25 cellular contexts compared by ENCODE assay signal in genomic region chr17:63609820-63610573, GRCh38. TPM values are rescaled to one million over a fixed set of nuclear protein-coding genes. Genes with fewer than 3 reads are reported as not detected.
DNase-seq lines count a peak whose midpoint lies in the region; ATAC-seq and TF ChIP-seq lines count a peak whose summit lies in the region.
"Had no signal": no experiment of that assay in that cellular context is flagged by ENCODE, and none has a peak within 500 bp of the region (broad histone marks: within the 10 kb centered on the region; RNA-seq: fewer than 3 reads in every experiment).

No MANE protein-coding gene starts in this region.

- H3K4me1 ChIP-seq in CD4-positive, CD25-positive, alpha-beta regulatory T cell (ENCODE audit: control insufficient read depth, insufficient read depth, low read length, poor library complexity, severe bottlenecking) = no peaks in the 10 kb centered on the region
- no peaks in the 10 kb centered on the region for H3K4me1 ChIP-seq in gastrocnemius medialis
- H3K4me1 ChIP-seq: upper lobe of left lung had no signal

- H3K36me3 Mint-ChIP-seq in CD4-positive, CD25-positive, alpha-beta regulatory T cell = peaks cover 40% of the 10 kb centered on the region
- H3K36me3 Mint-ChIP-seq in central memory CD8-positive, alpha-beta T cell (ENCODE audit: insufficient read depth) = peaks cover 28% of the 10 kb centered on the region

- no peak for TF ChIP-seq CTCF in gastrocnemius medialis (IDR thresholded peaks at IDR 0.05 in 4 of 5, conservative IDR thresholded peaks at IDR 0.05 in 1 of 5)

- in situ Hi-C loops in gastrocnemius medialis (cut with MboI; ENCODE audit: low sequenced_read_pairs in 4 of 4) = loop anchor here (5.0 to 10.0 kb wide), 2 partner anchors 65 to 188 kb away; no protein-coding TSS in a partner anchor

- H3K9me3 ChIP-seq in CD4-positive, CD25-positive, alpha-beta regulatory T cell (ENCODE audit: control insufficient read depth in 2 of 2, low read length in 2 of 2) = no peaks in the 10 kb centered on the region
- no peaks in the 10 kb centered on the region for H3K9me3 ChIP-seq in gastrocnemius medialis
- H3K9me3 ChIP-seq: spleen, upper lobe of left lung had no signal

- intact Hi-C loops in gastrocnemius medialis (cut with DNase I; ENCODE audit: low total_unique reads) = no loop called here

- no peak for TF ChIP-seq POLR2A in gastrocnemius medialis (IDR thresholded peaks at IDR 0.05)

- peaks cover 5 to 28% (median 13%) of the 10 kb centered on the region in 4 donors for H3K4me1 Mint-ChIP-seq in CD4-positive, CD25-positive, alpha-beta regulatory T cell
- H3K4me1 Mint-ChIP-seq in central memory CD8-positive, alpha-beta T cell = peaks cover 18% of the 10 kb centered on the region

- H3K27me3 Mint-ChIP-seq in CD4-positive, CD25-positive, alpha-beta regulatory T cell = peaks cover 4% of the 10 kb centered on the region
- no peaks in the 10 kb centered on the region for H3K27me3 Mint-ChIP-seq in central memory CD8-positive, alpha-beta T cell

- H3K4me3 Mint-ChIP-seq in CD4-positive, CD25-positive, alpha-beta regulatory T cell = peak overlapping the region in 1 of 4 donors; percentile 28
- no peak overlapping the region for H3K4me3 Mint-ChIP-seq in central memory CD8-positive, alpha-beta T cell

- DNase-seq in activated CD4-positive, alpha-beta T cell treated with anti-CD3 and anti-CD28 coated beads for 4 hours = peak; percentile 12 to 25
- no peak for DNase-seq in activated CD4-positive, alpha-beta T cell treated with anti-CD3 and anti-CD28 coated beads for 48 hours
- peak in 1 of 3 donors; percentile 27 for DNase-seq in CD4-positive, CD25-positive, alpha-beta regulatory T cell
- peak; percentile 11 for DNase-seq in activated CD4-positive, alpha-beta T cell treated with anti-CD3 and anti-CD28 coated beads, Interleukin-2, amount 50 U/mL, for 1 hour
- DNase-seq in central memory CD8-positive, alpha-beta T cell (ENCODE audit: low spot score in 2 of 2) = no peak
- DNase-seq in gastrocnemius medialis (no peak), NCI-H510A (lab: John Stamatoyannopoulos, UW) (no peak)
- DNase-seq: 8988T; AML-193; amniotic stem cell; glutamatergic neuron; GOT3; Karpas-422; mesenchymal stem cell; NCI-H1930; NCI-H2227 treated with DMSO at 0.1 percent for 48 hours; NCI-H82; OCI-M1; retina; spleen; stimulated activated CD4-positive, alpha-beta T cell treated with anti-CD3 and anti-CD28 coated beads, Interleukin-4, amount 100 ng/mL, for 4 hours had no signal

- H3K27me3 ChIP-seq in CD4-positive, CD25-positive, alpha-beta regulatory T cell (ENCODE audit: control insufficient read depth, insufficient read depth, low read length) = no peaks in the 10 kb centered on the region
- H3K27me3 ChIP-seq in gastrocnemius medialis = no peaks in the 10 kb centered on the region
- H3K27me3 ChIP-seq: spleen, upper lobe of left lung had no signal

- no peak overlapping the region for H3K4me3 ChIP-seq in CD4-positive, CD25-positive, alpha-beta regulatory T cell (ENCODE audit: low read depth, low read length)
- no peak overlapping the region for H3K4me3 ChIP-seq in gastrocnemius medialis
- H3K4me3 ChIP-seq: spleen, upper lobe of left lung had no signal

- no peaks in the 10 kb centered on the region for H3K9me3 Mint-ChIP-seq in CD4-positive, CD25-positive, alpha-beta regulatory T cell
- no peaks in the 10 kb centered on the region for H3K9me3 Mint-ChIP-seq in central memory CD8-positive, alpha-beta T cell

- no peak for ATAC-seq in CD4-positive, CD25-positive, alpha-beta regulatory T cell (ENCODE audit: low read depth in 2 of 2)
- no peak for ATAC-seq in central memory CD8-positive, alpha-beta T cell (replicated peaks; ENCODE audit: extremely low read depth, poor library complexity, severe bottlenecking)
- no peak for ATAC-seq in gastrocnemius medialis
- ATAC-seq in HG03045 (IDR thresholded peaks at IDR 0.05; ENCODE audit: unreplicated experiment) = no peak
- ATAC-seq: activated CD4-positive, CD25-positive, alpha-beta regulatory T cell treated with anti-CD3 and anti-CD28 coated beads, Interleukin-2, amount 50 U/mL, for 24 hours; Right ventricle myocardium inferior had no signal

- H3K36me3 ChIP-seq in CD4-positive, CD25-positive, alpha-beta regulatory T cell (ENCODE audit: control insufficient read depth, insufficient read depth, low read length) = peaks cover 47% of the 10 kb centered on the region
- peaks cover 0 to 58% of the 10 kb centered on the region in 2 donors for H3K36me3 ChIP-seq in gastrocnemius medialis

- peak overlapping the region; percentile 31 to 92 (median 83) for H3K27ac Mint-ChIP-seq in CD4-positive, CD25-positive, alpha-beta regulatory T cell
- H3K27ac Mint-ChIP-seq in central memory CD8-positive, alpha-beta T cell (ENCODE audit: low read depth) = peak overlapping the region; percentile 81

- H3K27ac ChIP-seq in CD4-positive, CD25-positive, alpha-beta regulatory T cell (ENCODE audit: insufficient read depth, low read length, poor library complexity, severe bottlenecking) = no peak overlapping the region
- no peak overlapping the region for H3K27ac ChIP-seq in gastrocnemius medialis

RNA-seq across cellular contexts. Expression of gene TACO1, which starts 9.3 kb away (rescaled TPM):
- total RNA-seq in CD4-positive, CD25-positive, alpha-beta regulatory T cell = 9.3 TPM
- 10 to 100 TPM; 19.3 to 27.3 (median 23.0) TPM for polyA plus RNA-seq in CD4-positive, CD25-positive, alpha-beta regulatory T cell
- 10 to 100 TPM; 28.7 to 37.4 (median 30.6) TPM for total RNA-seq in gastrocnemius medialis

RNA-seq across cellular contexts. Expression of gene MAP3K3, which starts 12.2 kb away (rescaled TPM):
- total RNA-seq in CD4-positive, CD25-positive, alpha-beta regulatory T cell = 72.9 TPM
- 10 to 100 TPM; 24.2 to 30.4 (median 27.6) TPM for polyA plus RNA-seq in CD4-positive, CD25-positive, alpha-beta regulatory T cell
- 10 to 100 TPM; 21.8 to 58.7 (median 29.7) TPM for total RNA-seq in gastrocnemius medialis

RNA-seq across cellular contexts. Expression of gene DCAF7, which starts 59.7 kb away (rescaled TPM):
- 41.0 TPM for total RNA-seq in CD4-positive, CD25-positive, alpha-beta regulatory T cell
- 10 to 100 TPM; 67.7 to 89.4 (median 68.6) TPM for polyA plus RNA-seq in CD4-positive, CD25-positive, alpha-beta regulatory T cell
- total RNA-seq in gastrocnemius medialis = 10 to 100 TPM; 16.5 to 34.1 (median 22.0) TPM

Comparison
In these comparisons a context has a peak if more than half of its experiments do, and no peak if none do; other contexts are left out.
1. DNase-seq: peak in activated CD4-positive, alpha-beta T cell treated with anti-CD3 and anti-CD28 coated beads for 4 hours (2 of 2) and activated CD4-positive, alpha-beta T cell treated with anti-CD3 and anti-CD28 coated beads, Interleukin-2, amount 50 U/mL, for 1 hour (single experiment); none in activated CD4-positive, alpha-beta T cell treated with anti-CD3 and anti-CD28 coated beads for 48 hours (single experiment), central memory CD8-positive, alpha-beta T cell (0 of 2), gastrocnemius medialis (0 of 2) and NCI-H510A (single experiment).